Comparison of ENCODE assay signal across 28 cellular contexts in the genomic region with DNA sequence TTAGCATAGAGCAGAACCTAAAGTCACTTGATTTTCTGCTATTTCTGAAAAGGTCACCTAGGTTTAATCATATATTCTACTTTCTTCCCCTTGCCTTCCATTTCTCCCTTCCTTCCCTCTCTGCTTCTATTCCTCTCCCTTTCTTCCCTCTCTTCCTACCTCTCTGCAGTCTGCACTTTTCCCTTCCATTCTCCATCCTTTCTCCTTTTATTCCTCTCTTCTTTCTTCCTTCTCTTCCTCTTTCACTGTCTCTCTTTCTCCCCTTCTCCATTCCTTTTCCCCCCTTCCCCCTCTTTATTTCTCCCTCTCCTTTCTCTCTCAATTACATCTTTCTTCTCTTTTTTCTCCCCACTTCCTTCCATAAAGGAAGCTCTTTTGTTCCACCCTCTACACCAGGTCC.
"Had no signal": no experiment of that assay in that cellular context is flagged by ENCODE, and none has a peak within 500 bp of the region (broad histone marks: within the 10 kb centered on the region; RNA-seq: fewer than 3 reads in every experiment).

No MANE protein-coding gene starts in this region.

- ATAC-seq: effector memory CD8-positive, alpha-beta T cell; esophagus mucosa; foreskin keratinocyte; gastrocnemius medialis; gastroesophageal sphincter; heart left ventricle; heart right ventricle had no signal

- H3K36me3 ChIP-seq: colonic mucosa, esophagus muscularis mucosa, esophagus squamous epithelium, gastrocnemius medialis, gastroesophageal sphincter, heart left ventricle, heart right ventricle had no signal

- H3K4me1 ChIP-seq: colonic mucosa, esophagus muscularis mucosa, esophagus squamous epithelium, foreskin keratinocyte, gastrocnemius medialis, gastroesophageal sphincter, heart left ventricle, heart right ventricle had no signal

- H3K27ac ChIP-seq: colonic mucosa, coronary artery, dorsolateral prefrontal cortex, epithelial cell of prostate, esophagus muscularis mucosa, esophagus squamous epithelium, foreskin keratinocyte, gastrocnemius medialis, gastroesophageal sphincter, heart left ventricle, heart right ventricle had no signal

- DNase-seq: colonic mucosa; cortex of kidney; dermis blood vessel endothelial cell; dorsolateral prefrontal cortex; effector CD4-positive, alpha-beta T cell; effector CD8-positive, alpha-beta T cell; effector memory CD4-positive, alpha-beta T cell; effector memory CD8-positive, alpha-beta T cell; endodermal cell; erythroblast; esophagus squamous epithelium; foreskin fibroblast; foreskin keratinocyte; foreskin melanocyte; gastrocnemius medialis; glutamatergic neuron; head of caudate nucleus; heart left ventricle; heart right ventricle had no signal

- H3K9me3 ChIP-seq: colonic mucosa, esophagus muscularis mucosa, esophagus squamous epithelium, gastrocnemius medialis, gastroesophageal sphincter, heart left ventricle, heart right ventricle had no signal

- FAIRE-seq: colon, endometrium, endothelial cell of umbilical vein, frontal cortex had no signal

- H3K27me3 ChIP-seq: colonic mucosa, dorsolateral prefrontal cortex, esophagus muscularis mucosa, esophagus squamous epithelium, gastrocnemius medialis, gastroesophageal sphincter, heart left ventricle had no signal

- H3K4me3 ChIP-seq: colonic mucosa, coronary artery, dorsolateral prefrontal cortex, esophagus muscularis mucosa, esophagus squamous epithelium, gastrocnemius medialis, gastroesophageal sphincter, heart left ventricle, heart right ventricle had no signal
